Comparison of ENCODE assay signal across 19 cellular contexts in genomic region chr4:83604315-83604714, GRCh38.
"Had no signal": no experiment of that assay in that cellular context is flagged by ENCODE, and none has a peak within 500 bp of the region (broad histone marks: within the 10 kb centered on the region; RNA-seq: fewer than 3 reads in every experiment).

No MANE protein-coding gene starts in this region.

- H3K9me3 Mint-ChIP-seq: activated CD4-positive, alpha-beta T cell treated with anti-CD3 and anti-CD28 coated beads, Interleukin-2, amount 10 ng/mL, durations not matched to agents 7 days and 5 days; activated naive CD4-positive, alpha-beta T cell treated with anti-CD3 and anti-CD28 coated beads for 36 hours; activated T-cell treated with anti-CD3 and anti-CD28 coated beads, Interleukin-2, amount 50 U/mL, for 4 hours had no signal

- H3K36me3 ChIP-seq: colonic mucosa had no signal

- H3K27me3 Mint-ChIP-seq: activated naive CD8-positive, alpha-beta T cell treated with anti-CD3 and anti-CD28 coated beads, Interleukin-2, amount 50 U/mL, for 24 hours; brain had no signal

- H3K36me3 Mint-ChIP-seq: brain had no signal

- H3K27ac ChIP-seq: colonic mucosa, foreskin keratinocyte had no signal

- DNase-seq: activated CD4-positive, alpha-beta T cell treated with anti-CD3 and anti-CD28 coated beads, Interleukin-2, amount 10 ng/mL, durations not matched to agents 7 days and 5 days; activated CD8-positive, alpha-beta T cell treated with anti-CD3 and anti-CD28 coated beads, Interleukin-2, amount 10 ng/mL, durations not matched to agents 7 days and 5 days; activated naive CD4-positive, alpha-beta T cell treated with anti-CD3 and anti-CD28 coated beads for 36 hours; activated naive CD8-positive, alpha-beta T cell treated with anti-CD3 and anti-CD28 coated beads, Interleukin-2, amount 50 U/mL, for 24 hours; activated T-cell treated with anti-CD3 and anti-CD28 coated beads, Interleukin-2, amount 50 U/mL, for 4 hours; anterior cingulate cortex; central memory CD4-positive, alpha-beta T cell; colonic mucosa; foreskin keratinocyte; left ventricle myocardium superior; mesenchymal stem cell; naive thymus-derived CD4-positive, alpha-beta T cell; posterior cingulate gyrus; stimulated activated CD4-positive, alpha-beta T cell treated with anti-CD3 and anti-CD28 coated beads, Interleukin-12 subunit alpha, Interleukin-12 subunit beta, amount 100 ng/mL, for 4 hours; stimulated activated CD4-positive, alpha-beta T cell treated with anti-CD3 and anti-CD28 coated beads, Interleukin-1b, Interleukin-23, amount 100 ng/mL, for 48 hours; stimulated activated CD8-positive, alpha-beta memory T cell treated with anti-CD3 and anti-CD28 coated beads, Interleukin-4, amount 100 ng/mL, for 48 hours; stimulated activated naive CD4-positive, alpha-beta T cell; T-helper 9 cell had no signal

- H3K9me3 ChIP-seq: colonic mucosa had no signal

- H3K4me1 ChIP-seq: foreskin keratinocyte had no signal

- H3K4me3 ChIP-seq: colonic mucosa had no signal

- H3K27me3 ChIP-seq: colonic mucosa, foreskin keratinocyte had no signal

- H3K4me3 Mint-ChIP-seq: activated CD4-positive, alpha-beta T cell treated with anti-CD3 and anti-CD28 coated beads, Interleukin-2, amount 10 ng/mL, durations not matched to agents 7 days and 5 days; activated CD8-positive, alpha-beta T cell treated with anti-CD3 and anti-CD28 coated beads, Interleukin-2, amount 10 ng/mL, durations not matched to agents 7 days and 5 days; activated naive CD4-positive, alpha-beta T cell treated with anti-CD3 and anti-CD28 coated beads for 36 hours; activated naive CD8-positive, alpha-beta T cell treated with anti-CD3 and anti-CD28 coated beads, Interleukin-2, amount 50 U/mL, for 24 hours; activated T-cell treated with anti-CD3 and anti-CD28 coated beads, Interleukin-2, amount 50 U/mL, for 4 hours; brain; naive thymus-derived CD4-positive, alpha-beta T cell had no signal

- H3K27ac Mint-ChIP-seq: activated CD4-positive, alpha-beta T cell treated with anti-CD3 and anti-CD28 coated beads, Interleukin-2, amount 10 ng/mL, durations not matched to agents 7 days and 5 days; activated CD8-positive, alpha-beta T cell treated with anti-CD3 and anti-CD28 coated beads, Interleukin-2, amount 10 ng/mL, durations not matched to agents 7 days and 5 days; activated naive CD4-positive, alpha-beta T cell treated with anti-CD3 and anti-CD28 coated beads for 36 hours; activated naive CD8-positive, alpha-beta T cell treated with anti-CD3 and anti-CD28 coated beads, Interleukin-2, amount 50 U/mL, for 24 hours; brain; naive thymus-derived CD4-positive, alpha-beta T cell had no signal

- ATAC-seq: activated CD8-positive, alpha-beta T cell treated with anti-CD3 and anti-CD28 coated beads, Interleukin-2, amount 10 ng/mL, durations not matched to agents 7 days and 5 days; activated naive CD8-positive, alpha-beta T cell treated with anti-CD3 and anti-CD28 coated beads, Interleukin-2, amount 50 U/mL, for 24 hours; activated T-cell treated with anti-CD3 and anti-CD28 coated beads, Interleukin-2, amount 50 U/mL, for 4 hours; foreskin keratinocyte; left ventricle myocardium superior; naive thymus-derived CD4-positive, alpha-beta T cell had no signal

- H3K4me1 Mint-ChIP-seq: activated CD4-positive, alpha-beta T cell treated with anti-CD3 and anti-CD28 coated beads, Interleukin-2, amount 10 ng/mL, durations not matched to agents 7 days and 5 days; activated naive CD8-positive, alpha-beta T cell treated with anti-CD3 and anti-CD28 coated beads, Interleukin-2, amount 50 U/mL, for 24 hours; brain; naive thymus-derived CD4-positive, alpha-beta T cell had no signal
